Comparison of ENCODE assay signal across 9 cellular contexts in genomic region chr13:48585456-48585840, GRCh38. TPM values are rescaled to one million over a fixed set of nuclear protein-coding genes. Genes with fewer than 3 reads are reported as not detected.
DNase-seq lines count a peak whose midpoint lies in the region; ATAC-seq, FAIRE-seq and TF ChIP-seq lines count a peak whose summit lies in the region.
"Had no signal": no experiment of that assay in that cellular context is flagged by ENCODE, and none has a peak within 500 bp of the region (broad histone marks: within the 10 kb centered on the region; RNA-seq: fewer than 3 reads in every experiment).

No MANE protein-coding gene starts in this region.

- DNase-seq in GM04504 (ENCODE audit: low read depth) (peak; percentile 23), NCI-H2227 treated with DMSO at 0.1 percent for 48 hours (lab: John Stamatoyannopoulos, UW) (peak; percentile 36), fibroblast of the aortic adventitia (ENCODE audit: low read depth) (peak; percentile 75), pancreas (peak in 1 of 6 donors; percentile 35)
- DNase-seq in activated CD4-positive, alpha-beta T cell treated with anti-CD3 and anti-CD28 coated beads for 1 hour = no peak

- WGBS in pancreas, 2 donors = 37 to 53% methylated on average over 2 of the region's 2 CpGs

- no peaks in the 10 kb centered on the region for H3K36me3 ChIP-seq in pancreas

- ATAC-seq in pancreas = peak; percentile 67 to 81 (median 74)
- no peak for ATAC-seq in HG02763 (IDR thresholded peaks at IDR 0.05; ENCODE audit: unreplicated experiment)
- ATAC-seq in HG02885 (IDR thresholded peaks at IDR 0.05; ENCODE audit: poor library complexity, unreplicated experiment) = no peak
- ATAC-seq in HG02642 (IDR thresholded peaks at IDR 0.05; ENCODE audit: poor library complexity, unreplicated experiment) = no peak
- ATAC-seq: K562 had no signal

- no peaks in the 10 kb centered on the region for H3K9me3 ChIP-seq in pancreas

- H3K4me1 ChIP-seq in pancreas = peaks cover 7 to 17% (median 15%) of the 10 kb centered on the region in 3 donors

- H3K27ac ChIP-seq in pancreas = peak overlapping the region in 3 of 4 donors; percentile 13 to 65 (median 51)

- no peak overlapping the region for H3K4me3 ChIP-seq in fibroblast of the aortic adventitia (ENCODE audit: low read depth, low read length)
- no peak overlapping the region for H3K4me3 ChIP-seq in pancreas
- H3K4me3 ChIP-seq: K562 had no signal

- TF ChIP-seq CTCF in fibroblast of the aortic adventitia (IDR thresholded peaks at IDR 0.05; ENCODE audit: insufficient read depth, low read length) (no peak), pancreas (IDR thresholded peaks at IDR 0.05) (no peak)

- H3K27me3 ChIP-seq in pancreas = no peaks in the 10 kb centered on the region

- peak; percentile 84 for FAIRE-seq in pancreas (lab: Jason Lieb, UNC)
- FAIRE-seq: K562 had no signal

- intact Hi-C loops in pancreas (cut with DNase I) = loop anchor here in 2 of 3 donors (10.0 kb wide), 2 partner anchors 251 to 471 kb away; no protein-coding TSS in a partner anchor

RNA-seq across cellular contexts. Expression of gene RCBTB2, which starts 52.6 kb away (rescaled TPM):
- 6.3 and 7.0 TPM in 2 replicates for total RNA-seq in fibroblast of the aortic adventitia (ENCODE audit: low replicate concordance)
- 1 to 10 TPM; 2.7 to 8.8 (median 4.1) TPM for total RNA-seq in pancreas
- 1 to 10 TPM; 7.1 to 9.7 TPM for polyA plus RNA-seq in pancreas

Comparison
In these comparisons a context has a peak if more than half of its experiments do, and no peak if none do; other contexts are left out.
1. ATAC-seq: peak in pancreas (4 of 4); none in HG02763 (single experiment), HG02885 (single experiment) and HG02642 (single experiment).